ENCODE assay signal across 23 cellular contexts in genomic region chr2:41948397-41948763, GRCh38.
DNase-seq lines count a peak whose midpoint lies in the region; ATAC-seq and TF ChIP-seq lines count a peak whose summit lies in the region.
"Had no signal": no experiment of that assay in that cellular context is flagged by ENCODE, and none has a peak within 500 bp of the region (broad histone marks: within the 10 kb centered on the region; RNA-seq: fewer than 3 reads in every experiment).

No MANE protein-coding gene starts in this region.

- H3K4me1 ChIP-seq in endodermal cell (ENCODE audit: control insufficient read depth, insufficient read depth, low read length) (peaks cover 27% of the 10 kb centered on the region), smooth muscle cell (ENCODE audit: low read depth) (peaks cover 33% of the 10 kb centered on the region)
- H3K4me1 ChIP-seq: left lung had no signal

- DNase-seq in NCI-H524 (lab: John Stamatoyannopoulos, UW) (peak; percentile 21 to 70), NCI-H524 treated with DMSO at 0.1 percent for 48 hours (lab: John Stamatoyannopoulos, UW) (no peak), endodermal cell (peak; percentile 82), iPS-NIHi11 (ENCODE audit: low spot score) (peak; percentile 50), smooth muscle cell (lab: John Stamatoyannopoulos, UW; ENCODE audit: unreplicated experiment) (no peak), posterior cingulate gyrus (no peak), NCI-H187 (lab: John Stamatoyannopoulos, UW) (no peak)
- DNase-seq: activated CD4-positive, alpha-beta T cell treated with anti-CD3 and anti-CD28 coated beads, Interleukin-2, amount 50 U/mL, for 4 hours; activated naive CD4-positive, alpha-beta T cell treated with anti-CD3 and anti-CD28 coated beads, Interleukin-2, amount 50 U/mL, for 16 hours; caudate nucleus; CD4-positive, alpha-beta T cell; DMS 273 treated with DMSO at 0.1 percent for 48 hours; left lung; MM.1S; NCI-H1417; NCI-H510A treated with DMSO at 0.1 percent for 48 hours; stomach had no signal

- H3K27ac ChIP-seq in endodermal cell (ENCODE audit: low read depth, low read length): no peak overlapping the region
- no peak overlapping the region for H3K27ac ChIP-seq in smooth muscle cell (ENCODE audit: low read depth)
- H3K27ac ChIP-seq: 22Rv1, left lung had no signal

- no peaks in the 10 kb centered on the region for H3K79me2 ChIP-seq in smooth muscle cell (ENCODE audit: low read depth)

- H3K27me3 ChIP-seq in endodermal cell (ENCODE audit: control insufficient read depth, insufficient read depth, low read length, poor library complexity, severe bottlenecking) (peaks cover 20% of the 10 kb centered on the region), smooth muscle cell (ENCODE audit: low read depth) (no peaks in the 10 kb centered on the region)

- H3K36me3 ChIP-seq in endodermal cell (ENCODE audit: control insufficient read depth, insufficient read depth, low read length) (no peaks in the 10 kb centered on the region), smooth muscle cell (ENCODE audit: low read depth) (no peaks in the 10 kb centered on the region)
- H3K36me3 ChIP-seq: left lung, stomach had no signal

- H2AFZ ChIP-seq in smooth muscle cell (ENCODE audit: low read depth): no peak overlapping the region

- H3F3A ChIP-seq in smooth muscle cell (ENCODE audit: low read depth): peaks cover 23% of the 10 kb centered on the region

- H3K27me3 Mint-ChIP-seq in endodermal cell (ENCODE audit: insufficient read depth): peaks cover 50% of the 10 kb centered on the region

- H3K4me1 Mint-ChIP-seq in endodermal cell: peaks cover 52% of the 10 kb centered on the region

- TF ChIP-seq CTCF in endodermal cell (conservative IDR thresholded peaks at IDR 0.05): no peak
- no peak for TF ChIP-seq CTCF in smooth muscle cell (IDR thresholded peaks at IDR 0.05; ENCODE audit: borderline replicate concordance, insufficient read depth, poor library complexity, severe bottlenecking)

- ATAC-seq in GM18520 (IDR thresholded peaks at IDR 0.05; ENCODE audit: unreplicated experiment): no peak
- ATAC-seq: natural killer cell treated with Interleukin-12 subunit alpha and Interleukin-12 subunit beta and Interleukin-15 and Interleukin-18, amount 100 ng/mL, for 72 hours had no signal

- H3K9ac ChIP-seq in endodermal cell (ENCODE audit: extremely low read depth, low read length, poor library complexity, severe bottlenecking) (peak overlapping the region; percentile 31), smooth muscle cell (ENCODE audit: low read depth) (no peak overlapping the region)
- H3K9ac ChIP-seq: SK-N-SH had no signal

- H3K4me3 ChIP-seq in endodermal cell (ENCODE audit: low read length) (peak overlapping the region; percentile 71), smooth muscle cell (no peak overlapping the region)
- H3K4me3 ChIP-seq: left lung, stomach had no signal

- intact Hi-C loops in posterior cingulate gyrus (cut with DNase I): no loop called here

- H3K9me3 Mint-ChIP-seq in endodermal cell: no peaks in the 10 kb centered on the region
- H3K9me3 Mint-ChIP-seq: activated T-helper 1 cell treated with anti-CD3 and anti-CD28 coated beads, Interleukin-12 subunit alpha, Interleukin-12 subunit beta, Interleukin-2, Interleukin-4 antibody, amounts not matched to agents 30 ng/mL and 10 ng/mL and 1 ng/mL, durations not matched to agents 14 hours and 24 hours and 36 hours; CD4-positive, alpha-beta T cell; natural killer cell treated with Interleukin-12 subunit alpha and Interleukin-12 subunit beta and Interleukin-15 and Interleukin-18, amount 100 ng/mL, for 72 hours; type B pancreatic cell had no signal

- H3K4me3 Mint-ChIP-seq in endodermal cell: peak overlapping the region; percentile 36
- H3K4me3 Mint-ChIP-seq: activated T-helper 1 cell treated with anti-CD3 and anti-CD28 coated beads, Interleukin-12 subunit alpha, Interleukin-12 subunit beta, Interleukin-2, Interleukin-4 antibody, amounts not matched to agents 30 ng/mL and 10 ng/mL and 1 ng/mL, durations not matched to agents 14 hours and 24 hours and 36 hours; CD4-positive, alpha-beta T cell; natural killer cell treated with Interleukin-12 subunit alpha and Interleukin-12 subunit beta and Interleukin-15 and Interleukin-18, amount 100 ng/mL, for 72 hours had no signal

- no peaks in the 10 kb centered on the region for H3K9me3 ChIP-seq in endodermal cell (ENCODE audit: control insufficient read depth, low read length)
- H3K9me3 ChIP-seq in smooth muscle cell (replicated peaks; ENCODE audit: low read depth): no peaks in the 10 kb centered on the region
- H3K9me3 ChIP-seq: left lung, SK-N-SH, stomach had no signal

- H3K36me3 Mint-ChIP-seq in endodermal cell (ENCODE audit: low read depth): no peaks in the 10 kb centered on the region
- H3K36me3 Mint-ChIP-seq: natural killer cell treated with Interleukin-12 subunit alpha and Interleukin-12 subunit beta and Interleukin-15 and Interleukin-18, amount 100 ng/mL, for 72 hours; type B pancreatic cell had no signal

- 8 to 14% methylated on average over 3 of the region's 3 CpGs for WGBS in endodermal cell (ENCODE audit: insufficient coverage in 1 of 2, insufficient read length in 1 of 2), 2 experiments
- 17% methylated on average over 3 of the region's 3 CpGs for WGBS in smooth muscle cell (ENCODE audit: low lambda C conversion rate)

- no peaks in the 10 kb centered on the region for H4K20me1 ChIP-seq in smooth muscle cell (ENCODE audit: low read depth)

- peak overlapping the region; percentile 48 for H3K4me2 ChIP-seq in smooth muscle cell
- H3K4me2 ChIP-seq: SK-N-SH had no signal

- peak overlapping the region; percentile 86 for H3K27ac Mint-ChIP-seq in endodermal cell
- H3K27ac Mint-ChIP-seq: activated T-helper 1 cell treated with anti-CD3 and anti-CD28 coated beads, Interleukin-12 subunit alpha, Interleukin-12 subunit beta, Interleukin-2, Interleukin-4 antibody, amounts not matched to agents 30 ng/mL and 10 ng/mL and 1 ng/mL, durations not matched to agents 14 hours and 24 hours and 36 hours; CD4-positive, alpha-beta T cell; natural killer cell treated with Interleukin-12 subunit alpha and Interleukin-12 subunit beta and Interleukin-15 and Interleukin-18, amount 100 ng/mL, for 72 hours; type B pancreatic cell had no signal

Comparison
In these comparisons a context has a peak if more than half of its experiments do, and no peak if none do; other contexts are left out.
1. DNase-seq: peak in NCI-H524 (2 of 2), endodermal cell (single experiment) and iPS-NIHi11 (single experiment); none in NCI-H524 treated with DMSO at 0.1 percent for 48 hours (single experiment), smooth muscle cell (single experiment), posterior cingulate gyrus (0 of 10) and NCI-H187 (0 of 2).